Comparison of ENCODE assay signal across 17 cellular contexts in genomic region chr9:69176446-69177135, GRCh38. TPM values are rescaled to one million over a fixed set of nuclear protein-coding genes. Genes with fewer than 3 reads are reported as not detected.
DNase-seq lines count a peak whose midpoint lies in the region; ATAC-seq and TF ChIP-seq lines count a peak whose summit lies in the region.
"Had no signal": no experiment of that assay in that cellular context is flagged by ENCODE, and none has a peak within 500 bp of the region (broad histone marks: within the 10 kb centered on the region; RNA-seq: fewer than 3 reads in every experiment).

No MANE protein-coding gene starts in this region.

- no peaks in the 10 kb centered on the region for H3K9me2 ChIP-seq in OCI-LY1 (ENCODE audit: low read depth, low read length)

- H3K27ac Mint-ChIP-seq in immature natural killer cell = no peak overlapping the region
- H3K27ac Mint-ChIP-seq: activated CD8-positive, alpha-beta T cell treated with anti-CD3 and anti-CD28 coated beads, Interleukin-2, amount 10 ng/mL, durations not matched to agents 7 days and 5 days; stimulated activated naive CD8-positive, alpha-beta T cell treated with anti-CD3 and anti-CD28 coated beads, Interleukin-15, Interleukin-2, amounts not matched to agents 100 ng/mL and 50 ng/mL, for 24 hours had no signal

- H2AFZ ChIP-seq in OCI-LY1 (ENCODE audit: low read length) (no peak overlapping the region), osteoblast (ENCODE audit: low read length) (no peak overlapping the region)

- H3K36me3 Mint-ChIP-seq in immature natural killer cell = no peaks in the 10 kb centered on the region

- H3K79me2 ChIP-seq in OCI-LY1 (ENCODE audit: insufficient read depth, low read length) (no peaks in the 10 kb centered on the region), osteoblast (ENCODE audit: insufficient read depth, low read length) (peaks cover 49% of the 10 kb centered on the region)

- no peak overlapping the region for H3K4me3 Mint-ChIP-seq in immature natural killer cell
- H3K4me3 Mint-ChIP-seq: activated CD8-positive, alpha-beta T cell treated with anti-CD3 and anti-CD28 coated beads, Interleukin-2, amount 10 ng/mL, durations not matched to agents 7 days and 5 days; stimulated activated naive CD8-positive, alpha-beta T cell treated with anti-CD3 and anti-CD28 coated beads, Interleukin-15, Interleukin-2, amounts not matched to agents 100 ng/mL and 50 ng/mL, for 24 hours had no signal

- H3K9ac ChIP-seq in OCI-LY1 (ENCODE audit: low read length) = no peak overlapping the region
- H3K9ac ChIP-seq in endocrine pancreas (ENCODE audit: control insufficient read depth, insufficient read depth, low read length) = peak overlapping the region; percentile 1

- TF ChIP-seq CTCF in GM12864 (IDR thresholded peaks at IDR 0.05; ENCODE audit: low read depth, low read length, missing control alignments) (no peak), OCI-LY1 (IDR thresholded peaks at IDR 0.05; ENCODE audit: low read length) (no peak), osteoblast (IDR thresholded peaks at IDR 0.05; ENCODE audit: extremely low read depth, low read depth, low read length) (no peak)

- ATAC-seq in HG03571 (IDR thresholded peaks at IDR 0.05; ENCODE audit: unreplicated experiment) (no peak), GM18870 (IDR thresholded peaks at IDR 0.05; ENCODE audit: unreplicated experiment) (no peak)
- ATAC-seq: activated CD8-positive, alpha-beta T cell treated with anti-CD3 and anti-CD28 coated beads, Interleukin-2, amount 10 ng/mL, durations not matched to agents 7 days and 5 days had no signal

- peaks cover 1 to 7% (median 6%) of the 10 kb centered on the region in 3 donors for H3K27me3 Mint-ChIP-seq in immature natural killer cell (ENCODE audit: low read depth in 3 of 3)

- peaks cover 46% of the 10 kb centered on the region for H3K4me1 ChIP-seq in OCI-LY1 (ENCODE audit: insufficient read depth, low read length, severe bottlenecking)
- peaks cover 18% of the 10 kb centered on the region for H3K4me1 ChIP-seq in endocrine pancreas (ENCODE audit: control insufficient read depth, insufficient read depth, low read length)
- H3K4me1 ChIP-seq in osteoblast (ENCODE audit: insufficient read depth, low read length) = peaks cover 65% of the 10 kb centered on the region

- H3K9me3 Mint-ChIP-seq in immature natural killer cell = no peaks in the 10 kb centered on the region
- H3K9me3 Mint-ChIP-seq: stimulated activated naive CD8-positive, alpha-beta T cell treated with anti-CD3 and anti-CD28 coated beads, Interleukin-15, Interleukin-2, amounts not matched to agents 100 ng/mL and 50 ng/mL, for 24 hours had no signal

- no peaks in the 10 kb centered on the region for H4K20me1 ChIP-seq in OCI-LY1 (ENCODE audit: insufficient read depth, low read length)
- H4K20me1 ChIP-seq in osteoblast (ENCODE audit: insufficient read depth, low read length) = no peaks in the 10 kb centered on the region

- H3F3A ChIP-seq in OCI-LY1 (ENCODE audit: insufficient read depth, low read length) = no peaks in the 10 kb centered on the region

- H3K4me1 Mint-ChIP-seq in immature natural killer cell = peaks cover 24 to 28% of the 10 kb centered on the region in 2 donors

- H3K4me3 ChIP-seq in GM12864 (ENCODE audit: low read depth, low read length) (peak overlapping the region; percentile 75), OCI-LY1 (ENCODE audit: low read depth, low read length, poor library complexity, severe bottlenecking) (no peak overlapping the region), endocrine pancreas (ENCODE audit: control insufficient read depth, insufficient read depth, low read length) (no peak overlapping the region), osteoblast (ENCODE audit: insufficient read depth, low read length) (no peak overlapping the region)
- H3K4me3 ChIP-seq: right atrium auricular region had no signal

- H3K9me3 ChIP-seq in OCI-LY1 (ENCODE audit: low read length) (no peaks in the 10 kb centered on the region), endocrine pancreas (ENCODE audit: control insufficient read depth, low read length) (no peaks in the 10 kb centered on the region), osteoblast (ENCODE audit: low read depth, low read length) (no peaks in the 10 kb centered on the region)
- H3K9me3 ChIP-seq: BE2C, right atrium auricular region had no signal

- H3K36me3 ChIP-seq in OCI-LY1 (ENCODE audit: insufficient read depth, low read length) (no peaks in the 10 kb centered on the region), endocrine pancreas (ENCODE audit: control insufficient read depth, insufficient read depth, low read length) (no peaks in the 10 kb centered on the region), osteoblast (ENCODE audit: insufficient read depth, low read length) (no peaks in the 10 kb centered on the region)
- H3K36me3 ChIP-seq: BE2C, right atrium auricular region had no signal

- H3K27me3 ChIP-seq in OCI-LY1 (ENCODE audit: insufficient read depth, low read length) (no peaks in the 10 kb centered on the region), endocrine pancreas (ENCODE audit: control insufficient read depth, insufficient read depth, low read length) (no peaks in the 10 kb centered on the region), osteoblast (ENCODE audit: insufficient read depth, low read length) (no peaks in the 10 kb centered on the region)
- H3K27me3 ChIP-seq: BE2C, right atrium auricular region had no signal

- DNase-seq in GM12864 (ENCODE audit: low read depth) = no peak
- DNase-seq in osteoblast (ENCODE audit: insufficient read length, low spot score, missing footprints) = no peak
- DNase-seq in NCI-H510A treated with DMSO at 0.1 percent for 48 hours (lab: John Stamatoyannopoulos, UW) = no peak
- DNase-seq in immature natural killer cell = no peak
- DNase-seq: activated CD8-positive, alpha-beta T cell treated with anti-CD3 and anti-CD28 coated beads, Interleukin-2, amount 10 ng/mL, durations not matched to agents 7 days and 5 days; activated naive CD4-positive, alpha-beta T cell; BE2C; central memory CD4-positive, alpha-beta T cell; HCEC 1CT; NCI-H1092; NCI-H2227 treated with DMSO at 0.1 percent for 48 hours had no signal

- H3K4me2 ChIP-seq in OCI-LY1 (ENCODE audit: low read length) = peak overlapping the region; percentile 94; the same call in 1 of the 2 replicates
- H3K4me2 ChIP-seq in osteoblast (ENCODE audit: insufficient read depth, low read length) = peak overlapping the region; percentile 78

- no peak overlapping the region for H3K27ac ChIP-seq in OCI-LY1 (ENCODE audit: low read depth, low read length, poor library complexity, severe bottlenecking)
- H3K27ac ChIP-seq in osteoblast (ENCODE audit: low read depth, low read length) = peak overlapping the region; percentile 98

RNA-seq across cellular contexts. Expression of gene TJP2, which starts 2.5 kb away (rescaled TPM):
- total RNA-seq in osteoblast = 28.6 and 30.4 TPM in 2 replicates
- 1 to 10 TPM; 1.5 to 4.9 (median 1.5) TPM for polyA plus RNA-seq in immature natural killer cell
